ENCODE assay signal across 10 cellular contexts in genomic region chr22:30921108-30921507, GRCh38. TPM values are rescaled to one million over a fixed set of nuclear protein-coding genes. Genes with fewer than 3 reads are reported as not detected.
DNase-seq lines count a peak whose midpoint lies in the region; ATAC-seq and TF ChIP-seq lines count a peak whose summit lies in the region.
"Had no signal": no experiment of that assay in that cellular context is flagged by ENCODE, and none has a peak within 500 bp of the region (broad histone marks: within the 10 kb centered on the region; RNA-seq: fewer than 3 reads in every experiment).

No MANE protein-coding gene starts in this region.

- H3K4me1 ChIP-seq in Panc1 (ENCODE audit: control insufficient read depth, insufficient read depth, low read length), result no peaks in the 10 kb centered on the region
- H3K4me1 ChIP-seq in esophagus muscularis mucosa, result peaks cover 8 to 18% (median 15%) of the 10 kb centered on the region in 4 donors

- CTCF ChIA-PET in activated CD4-positive, alpha-beta T cell treated with anti-CD3 and anti-CD28 coated beads, Interleukin-2, amount 10 ng/mL, durations not matched to agents 7 days and 5 days (lab: Charles Lee), result interaction anchor here (0.8 to 3.1 kb wide), 4 partner anchors 9 to 287 kb away, joined by 4 to 8 read pairs (median 5); no protein-coding TSS in a partner anchor
- CTCF ChIA-PET in Panc1 (lab: Charles Lee), result interaction anchor here (0.5 to 0.8 kb wide), 2 partner anchors 158 to 159 kb away, joined by 3 to 4 read pairs; no protein-coding TSS in a partner anchor
- CTCF ChIA-PET in HEK293T (lab: Yijun Ruan, JAX), result interaction anchor here (0.6 kb wide), 1 partner anchor 158 kb away, joined by 3 read pairs; no protein-coding TSS in a partner anchor

- no peaks in the 10 kb centered on the region for H3K9me3 ChIP-seq in Panc1 (ENCODE audit: control insufficient read depth, insufficient read depth, low read depth, low read length)
- H3K9me3 ChIP-seq in esophagus muscularis mucosa, result peaks cover 0 to 2% (median 0%) of the 10 kb centered on the region in 4 donors

- H3K4me3 ChIP-seq in Panc1 (ENCODE audit: low read depth in 2 of 2, low read length in 2 of 2), result peak overlapping the region; percentile 41 to 72
- H3K4me3 ChIP-seq in esophagus muscularis mucosa, result peak overlapping the region in 3 of 4 donors; percentile 48 to 49 (median 48)

- TF ChIP-seq CTCF in Panc1 (IDR thresholded peaks at IDR 0.05), result no peak
- TF ChIP-seq CTCF in esophagus muscularis mucosa (IDR thresholded peaks at IDR 0.05), result no peak

- peak overlapping the region; percentile 62 for H3K27ac Mint-ChIP-seq in activated CD4-positive, alpha-beta T cell treated with anti-CD3 and anti-CD28 coated beads, Interleukin-2, amount 10 ng/mL, durations not matched to agents 7 days and 5 days
- peak overlapping the region; percentile 77 for H3K27ac Mint-ChIP-seq in stimulated activated effector memory CD8-positive, alpha-beta T cell treated with anti-CD3 and anti-CD28 coated beads, Interleukin-12 subunit alpha, Interleukin-12 subunit beta, amount 100 ng/mL, for 72 hours
- H3K27ac Mint-ChIP-seq: progenitor cell of endocrine pancreas had no signal

- ATAC-seq in Panc1, result no peak
- no peak for ATAC-seq in stimulated activated effector memory CD8-positive, alpha-beta T cell treated with anti-CD3 and anti-CD28 coated beads, Interleukin-12 subunit alpha, Interleukin-12 subunit beta, amount 100 ng/mL, for 72 hours
- no peak for ATAC-seq in GM21381 (IDR thresholded peaks at IDR 0.05; ENCODE audit: unreplicated experiment)

- in situ Hi-C loops in Panc1 (cut with HindIII; ENCODE audit: low pct_unique_long_range_greater_than_20kb, low sequenced_read_pairs), result no loop called here

- 70% methylated on average over 6 of the region's 6 CpGs for WGBS in esophagus muscularis mucosa

- no peak for TF ChIP-seq EP300 in esophagus muscularis mucosa (IDR thresholded peaks at IDR 0.05)

- no peaks in the 10 kb centered on the region for H3K27me3 ChIP-seq in Panc1 (ENCODE audit: control insufficient read depth, insufficient read depth, low read length)
- no peaks in the 10 kb centered on the region for H3K27me3 ChIP-seq in esophagus muscularis mucosa
- H3K27me3 ChIP-seq: tibial nerve had no signal

- peaks cover 2% of the 10 kb centered on the region for H3K27me3 Mint-ChIP-seq in activated CD4-positive, alpha-beta T cell treated with anti-CD3 and anti-CD28 coated beads, Interleukin-2, amount 10 ng/mL, durations not matched to agents 7 days and 5 days
- H3K27me3 Mint-ChIP-seq: progenitor cell of endocrine pancreas had no signal

- peak overlapping the region; percentile 63 for H3K4me3 Mint-ChIP-seq in activated CD4-positive, alpha-beta T cell treated with anti-CD3 and anti-CD28 coated beads, Interleukin-2, amount 10 ng/mL, durations not matched to agents 7 days and 5 days
- peak overlapping the region; percentile 57 for H3K4me3 Mint-ChIP-seq in stimulated activated effector memory CD8-positive, alpha-beta T cell treated with anti-CD3 and anti-CD28 coated beads, Interleukin-12 subunit alpha, Interleukin-12 subunit beta, amount 100 ng/mL, for 72 hours

- peaks cover 3% of the 10 kb centered on the region for H3K9me3 Mint-ChIP-seq in activated CD4-positive, alpha-beta T cell treated with anti-CD3 and anti-CD28 coated beads, Interleukin-2, amount 10 ng/mL, durations not matched to agents 7 days and 5 days
- H3K9me3 Mint-ChIP-seq in stimulated activated effector memory CD8-positive, alpha-beta T cell treated with anti-CD3 and anti-CD28 coated beads, Interleukin-12 subunit alpha, Interleukin-12 subunit beta, amount 100 ng/mL, for 72 hours, result no peaks in the 10 kb centered on the region

- no TSS peak for BruUV-seq in Panc1 (replicated peaks; lab: Mats Ljungman, UMichigan)

- no peak overlapping the region for H3K27ac ChIP-seq in Panc1 (ENCODE audit: low read length)
- no peak overlapping the region for H3K27ac ChIP-seq in esophagus muscularis mucosa (replicated peaks in 1 of 4)

- no peaks in the 10 kb centered on the region for H3K36me3 ChIP-seq in Panc1 (ENCODE audit: control insufficient read depth, insufficient read depth, low read length)
- H3K36me3 ChIP-seq in esophagus muscularis mucosa, result peaks cover 0 to 28% (median 12%) of the 10 kb centered on the region in 4 donors

- H3K4me1 Mint-ChIP-seq in activated CD4-positive, alpha-beta T cell treated with anti-CD3 and anti-CD28 coated beads, Interleukin-2, amount 10 ng/mL, durations not matched to agents 7 days and 5 days, result peaks cover 15% of the 10 kb centered on the region
- peaks cover 6% of the 10 kb centered on the region for H3K4me1 Mint-ChIP-seq in stimulated activated effector memory CD8-positive, alpha-beta T cell treated with anti-CD3 and anti-CD28 coated beads, Interleukin-12 subunit alpha, Interleukin-12 subunit beta, amount 100 ng/mL, for 72 hours

- intact Hi-C loops in Panc1 (cut with micrococcal nuclease; ENCODE audit: unreplicated experiment) (no loop called here), esophagus muscularis mucosa (cut with DNase I) (no loop called here)

- no peak for TF ChIP-seq POLR2A in esophagus muscularis mucosa (IDR thresholded peaks at IDR 0.05; ENCODE audit: low read depth)

- POLR2A ChIA-PET in activated CD4-positive, alpha-beta T cell treated with anti-CD3 and anti-CD28 coated beads, Interleukin-2, amount 10 ng/mL, durations not matched to agents 7 days and 5 days (lab: Charles Lee), result no interaction called here
- POLR2A ChIA-PET in Panc1 (lab: Charles Lee) (interaction anchor here (0.6 kb wide), 1 partner anchor 159 kb away, joined by 4 read pairs; no protein-coding TSS in a partner anchor), HEK293T (lab: Yijun Ruan, JAX) (no interaction called here)

- no peak for DNase-seq in activated CD4-positive, alpha-beta T cell treated with anti-CD3 and anti-CD28 coated beads, Interleukin-2, amount 10 ng/mL, durations not matched to agents 7 days and 5 days
- DNase-seq in activated CD4-positive, alpha-beta T cell treated with anti-CD3 and anti-CD28 coated beads, Interleukin-2, amount 50 U/mL, for 1 hour, result no peak
- DNase-seq in Panc1 (ENCODE audit: low read depth, low spot score) (no peak), esophagus muscularis mucosa (ENCODE audit: extremely low spot score) (peak; percentile 39), glomerular visceral epithelial cell (ENCODE audit: extremely low spot score) (no peak), HEK293T (ENCODE audit: extremely low spot score) (no peak)
- no peak for DNase-seq in stimulated activated effector memory CD8-positive, alpha-beta T cell treated with anti-CD3 and anti-CD28 coated beads, Interleukin-12 subunit alpha, Interleukin-12 subunit beta, amount 100 ng/mL, for 72 hours (ENCODE audit: low spot score in 2 of 2)

- peaks cover 16% of the 10 kb centered on the region for H3K36me3 Mint-ChIP-seq in activated CD4-positive, alpha-beta T cell treated with anti-CD3 and anti-CD28 coated beads, Interleukin-2, amount 10 ng/mL, durations not matched to agents 7 days and 5 days (ENCODE audit: low read depth)
- H3K36me3 Mint-ChIP-seq in stimulated activated effector memory CD8-positive, alpha-beta T cell treated with anti-CD3 and anti-CD28 coated beads, Interleukin-12 subunit alpha, Interleukin-12 subunit beta, amount 100 ng/mL, for 72 hours, result peaks cover 14% of the 10 kb centered on the region

TF ChIP-seq in HEK293T, 16 proteins besides CTCF, POLR2A, EP300 and RAD21:
- TF ChIP-seq ZNF384 (IDR thresholded peaks at IDR 0.05) (no peak), PKNOX1 (IDR thresholded peaks at IDR 0.05) (no peak), CTBP1 (IDR thresholded peaks at IDR 0.05; ENCODE audit: borderline replicate concordance) (no peak), ARNT (IDR thresholded peaks at IDR 0.05) (no peak), SP1 (IDR thresholded peaks at IDR 0.05) (no peak), L3MBTL2 (conservative IDR thresholded peaks at IDR 0.05) (no peak), SUZ12 (IDR thresholded peaks at IDR 0.05) (no peak), HDGF (IDR thresholded peaks at IDR 0.05; ENCODE audit: borderline replicate concordance) (no peak), FOXA1 (IDR thresholded peaks at IDR 0.05) (no peak), NFRKB (IDR thresholded peaks at IDR 0.05) (no peak), FOXK2 (IDR thresholded peaks at IDR 0.05) (no peak), BHLHE40 (IDR thresholded peaks at IDR 0.05; ENCODE audit: borderline replicate concordance) (no peak), TARDBP (IDR thresholded peaks at IDR 0.05) (no peak), LEF1 (IDR thresholded peaks at IDR 0.05; ENCODE audit: borderline replicate concordance) (no peak)

RNA-seq across cellular contexts. Expression of gene MORC2, which starts 47.5 kb away (rescaled TPM):
- 10 to 100 TPM; 39.2 to 49.4 TPM for total RNA-seq in activated CD4-positive, alpha-beta T cell treated with anti-CD3 and anti-CD28 coated beads, Interleukin-2, amount 10 ng/mL, durations not matched to agents 7 days and 5 days
- total RNA-seq in Panc1 (2021; ENCODE audit: unreplicated experiment), result 31.5 TPM
- polyA plus RNA-seq in Panc1 (2012; ENCODE audit: insufficient read length), result 38.2 TPM
- 10 to 100 TPM; 19.5 to 28.8 (median 23.8) TPM for total RNA-seq in esophagus muscularis mucosa

RNA-seq across cellular contexts. Expression of gene TUG1, which starts 48.0 kb away (rescaled TPM):
- 10 to 100 TPM; 84.8 to 98.2 TPM for total RNA-seq in activated CD4-positive, alpha-beta T cell treated with anti-CD3 and anti-CD28 coated beads, Interleukin-2, amount 10 ng/mL, durations not matched to agents 7 days and 5 days
- total RNA-seq in Panc1 (2021; ENCODE audit: unreplicated experiment) (69.8 TPM), esophagus muscularis mucosa (10 to 100 TPM; 53.0 to 78.5 (median 64.1) TPM)
- 33.1 TPM for polyA plus RNA-seq in Panc1 (2012; ENCODE audit: insufficient read length)
